Comparison of ENCODE assay signal across 11 cellular contexts in the genomic region with DNA sequence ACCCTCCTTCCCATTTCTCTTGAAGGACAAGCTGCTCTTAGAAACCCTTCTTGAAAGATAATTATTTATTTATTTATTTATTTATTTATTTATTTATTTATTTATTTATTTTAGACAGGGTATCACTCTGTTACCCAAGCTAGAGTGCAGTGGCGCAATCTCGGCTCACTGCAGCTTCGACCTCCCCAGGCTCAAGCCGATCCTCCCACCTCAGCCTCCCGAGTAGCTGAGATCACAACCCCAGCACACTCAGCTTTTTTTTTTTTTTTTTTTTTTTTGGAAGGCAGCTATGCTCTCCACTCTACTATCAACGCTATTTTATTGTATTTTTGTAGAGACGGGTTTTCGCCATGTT. TPM values are rescaled to one million over a fixed set of nuclear protein-coding genes. Genes with fewer than 3 reads are reported as not detected.
A peak's percentile ranks its signal among the peaks of the same experiment; 100 is the strongest.
DNase-seq lines count a peak whose midpoint lies in the region; ATAC-seq and TF ChIP-seq lines count a peak whose summit lies in the region.
"Had no signal": no experiment of that assay in that cellular context is flagged by ENCODE, and none has a peak within 500 bp of the region (broad histone marks: within the 10 kb centered on the region; RNA-seq: fewer than 3 reads in every experiment).

No MANE protein-coding gene starts in this region.

- H3K4me3 Mint-ChIP-seq in activated T-cell treated with anti-CD3 and anti-CD28 coated beads, Interleukin-2, amount 50 U/mL, for 24 hours: peak overlapping the region; percentile 75
- H3K4me3 Mint-ChIP-seq in activated CD4-positive, alpha-beta memory T cell treated with anti-CD3 and anti-CD28 coated beads, Interleukin-2, amount 10 ng/mL, durations not matched to agents 7 days and 5 days: peak overlapping the region; percentile 74

- H3K4me1 Mint-ChIP-seq in activated T-cell treated with anti-CD3 and anti-CD28 coated beads, Interleukin-2, amount 50 U/mL, for 24 hours (ENCODE audit: low read depth): peaks cover 9% of the 10 kb centered on the region
- H3K4me1 Mint-ChIP-seq in activated CD4-positive, alpha-beta memory T cell treated with anti-CD3 and anti-CD28 coated beads, Interleukin-2, amount 10 ng/mL, durations not matched to agents 7 days and 5 days: peaks cover 26% of the 10 kb centered on the region

- H3K4me3 ChIP-seq in lower lobe of right lung (peak overlapping the region; percentile 78), thoracic aorta (peak overlapping the region; percentile 83)

- TF ChIP-seq CTCF in lower lobe of right lung (IDR thresholded peaks at IDR 0.05) (no peak), thoracic aorta (IDR thresholded peaks at IDR 0.05) (no peak)

- intact Hi-C loops in lower lobe of right lung (cut with DNase I): no loop called here

- peaks cover 27% of the 10 kb centered on the region for H3K36me3 ChIP-seq in lower lobe of right lung
- peaks cover 17% of the 10 kb centered on the region for H3K36me3 ChIP-seq in thoracic aorta

- no peaks in the 10 kb centered on the region for H3K9me3 Mint-ChIP-seq in activated T-cell treated with anti-CD3 and anti-CD28 coated beads, Interleukin-2, amount 50 U/mL, for 24 hours
- H3K9me3 Mint-ChIP-seq in activated CD4-positive, alpha-beta memory T cell treated with anti-CD3 and anti-CD28 coated beads, Interleukin-2, amount 10 ng/mL, durations not matched to agents 7 days and 5 days: no peaks in the 10 kb centered on the region

- no peak overlapping the region for H3K27ac ChIP-seq in lower lobe of right lung
- peak overlapping the region; percentile 87 to 89 for H3K27ac ChIP-seq in thoracic aorta

- ATAC-seq in lower lobe of right lung (no peak), thoracic aorta (ENCODE audit: insufficient number of reproducible peaks, low FRiP score, low read depth) (no peak), HG03520 (IDR thresholded peaks at IDR 0.05; ENCODE audit: unreplicated experiment) (no peak)

- in situ Hi-C loops in G401 (cut with HindIII; ENCODE audit: low sequenced_read_pairs): no loop called here

- no peaks in the 10 kb centered on the region for H3K9me3 ChIP-seq in lower lobe of right lung
- H3K9me3 ChIP-seq in thoracic aorta: no peaks in the 10 kb centered on the region

- peaks cover 21% of the 10 kb centered on the region for H3K4me1 ChIP-seq in lower lobe of right lung
- H3K4me1 ChIP-seq in thoracic aorta (ENCODE audit: control insufficient read depth in 1 of 2, low read depth in 2 of 2): peaks cover 0 to 14% of the 10 kb centered on the region in 2 donors

- CTCF ChIA-PET in activated CD4-positive, alpha-beta memory T cell treated with anti-CD3 and anti-CD28 coated beads, Interleukin-2, amount 10 ng/mL, durations not matched to agents 7 days and 5 days (lab: Charles Lee): interaction anchor here (0.9 to 1.2 kb wide), 2 partner anchors 22 to 287 kb away, joined by 3 to 6 read pairs; no protein-coding TSS in a partner anchor

- no peaks in the 10 kb centered on the region for H3K27me3 ChIP-seq in lower lobe of right lung (ENCODE audit: low read depth)
- no peaks in the 10 kb centered on the region for H3K27me3 ChIP-seq in thoracic aorta (replicated peaks; ENCODE audit: insufficient read depth)

- POLR2A ChIA-PET in activated CD4-positive, alpha-beta memory T cell treated with anti-CD3 and anti-CD28 coated beads, Interleukin-2, amount 10 ng/mL, durations not matched to agents 7 days and 5 days (lab: Charles Lee): no interaction called here

- H3K36me3 Mint-ChIP-seq in activated T-cell treated with anti-CD3 and anti-CD28 coated beads, Interleukin-2, amount 50 U/mL, for 24 hours (ENCODE audit: low read depth): peaks cover 2% of the 10 kb centered on the region
- peaks cover 27% of the 10 kb centered on the region for H3K36me3 Mint-ChIP-seq in activated CD4-positive, alpha-beta memory T cell treated with anti-CD3 and anti-CD28 coated beads, Interleukin-2, amount 10 ng/mL, durations not matched to agents 7 days and 5 days (ENCODE audit: low read depth)

- no peak for DNase-seq in activated T-cell treated with anti-CD3 and anti-CD28 coated beads, Interleukin-2, amount 50 U/mL, for 24 hours
- DNase-seq in activated T-cell treated with anti-CD3 and anti-CD28 coated beads for 4 hours (no peak), lower lobe of right lung (no peak), thoracic aorta (ENCODE audit: low spot score) (no peak), HUDEP-2 (lab: John Stamatoyannopoulos, UW; ENCODE audit: unreplicated experiment in 76 of 76) (no peak), G401 (ENCODE audit: low spot score) (no peak)
- no peak for DNase-seq in activated CD4-positive, alpha-beta memory T cell treated with anti-CD3 and anti-CD28 coated beads, Interleukin-2, amount 10 ng/mL, durations not matched to agents 7 days and 5 days
- DNase-seq: central memory CD4-positive, alpha-beta T cell; NCI-H2029 had no signal

- H3K27me3 Mint-ChIP-seq in activated T-cell treated with anti-CD3 and anti-CD28 coated beads, Interleukin-2, amount 50 U/mL, for 24 hours: peaks cover 6% of the 10 kb centered on the region
- H3K27me3 Mint-ChIP-seq in activated CD4-positive, alpha-beta memory T cell treated with anti-CD3 and anti-CD28 coated beads, Interleukin-2, amount 10 ng/mL, durations not matched to agents 7 days and 5 days: no peaks in the 10 kb centered on the region

- H3K27ac Mint-ChIP-seq in activated T-cell treated with anti-CD3 and anti-CD28 coated beads, Interleukin-2, amount 50 U/mL, for 24 hours: no peak overlapping the region
- H3K27ac Mint-ChIP-seq in activated CD4-positive, alpha-beta memory T cell treated with anti-CD3 and anti-CD28 coated beads, Interleukin-2, amount 10 ng/mL, durations not matched to agents 7 days and 5 days: no peak overlapping the region

RNA-seq across cellular contexts. Expression of a gene that starts 1.2 kb away (rescaled TPM):
- 10 to 100 TPM; 69.5 to 70.3 TPM for total RNA-seq in activated CD4-positive, alpha-beta memory T cell treated with anti-CD3 and anti-CD28 coated beads, Interleukin-2, amount 10 ng/mL, durations not matched to agents 7 days and 5 days
- 38.6 TPM for total RNA-seq in lower lobe of right lung
- total RNA-seq in thoracic aorta: 10 to 100 TPM; 49.0 to 62.4 TPM
- total RNA-seq in G401 (2014; rRNA removed; shearing (Covaris generic)): 18.1 and 44.1 TPM in 2 replicates

RNA-seq across cellular contexts. Expression of a gene that starts 25.1 kb away (rescaled TPM):
- total RNA-seq in activated CD4-positive, alpha-beta memory T cell treated with anti-CD3 and anti-CD28 coated beads, Interleukin-2, amount 10 ng/mL, durations not matched to agents 7 days and 5 days: not detected
- total RNA-seq in lower lobe of right lung (not detected), thoracic aorta (not detected)
- total RNA-seq in G401 (2014; rRNA removed; shearing (Covaris generic)): not detected in 2 replicates
- total RNA-seq: kidney epithelial cell had no signal
